ENCODE assay signal across 27 cellular contexts in the genomic region with DNA sequence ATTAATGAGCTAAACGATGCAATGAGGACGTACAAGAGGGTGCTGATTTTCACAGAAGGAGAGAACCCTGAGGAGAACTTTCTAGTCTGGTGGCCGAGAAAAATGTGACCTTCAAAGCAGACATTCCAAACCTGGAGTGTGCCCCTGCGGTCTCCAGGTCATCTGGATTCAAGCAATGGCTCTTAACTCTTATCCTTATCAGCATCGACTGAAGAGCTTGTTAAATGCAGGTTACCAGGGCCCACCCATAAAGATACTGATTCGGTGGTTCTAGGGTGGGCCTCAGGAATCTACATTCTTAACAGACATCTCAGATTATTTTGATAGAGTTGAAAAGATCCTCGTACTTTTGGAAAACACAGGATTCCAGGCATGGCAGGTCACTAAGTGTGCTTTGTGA.
"Had no signal": no experiment of that assay in that cellular context is flagged by ENCODE, and none has a peak within 500 bp of the region (broad histone marks: within the 10 kb centered on the region; RNA-seq: fewer than 3 reads in every experiment).

No MANE protein-coding gene starts in this region.

- FAIRE-seq: kidney had no signal

- DNase-seq: hippocampal formation; kidney; left colon; left lung; lower lobe of right lung; mammary epithelial cell; mesenchymal stem cell; naive B cell; natural killer cell; nephron progenitor cell; occipital lobe; stimulated activated CD4-positive, alpha-beta T cell treated with anti-CD3 and anti-CD28 coated beads, Interleukin-12 subunit alpha, Interleukin-12 subunit beta, amount 100 ng/mL, for 4 hours; stimulated activated CD4-positive, alpha-beta T cell treated with anti-CD3 and anti-CD28 coated beads, Interleukin-15, amount 100 ng/mL, for 24 hours; stimulated activated CD4-positive, alpha-beta T cell treated with anti-CD3 and anti-CD28 coated beads, Interleukin-2, amount 100 ng/mL, for 24 hours; stimulated activated CD4-positive, alpha-beta T cell treated with anti-CD3 and anti-CD28 coated beads, Interleukin-4, amount 100 ng/mL, for 1 hour; stimulated activated naive CD4-positive, alpha-beta T cell; tibial artery; uterus had no signal

- ATAC-seq: left colon, left lung, lower lobe of right lung, natural killer cell had no signal

- H2AFZ ChIP-seq: neural progenitor cell had no signal

- H3K27me3 Mint-ChIP-seq: naive B cell; progenitor cell of endocrine pancreas; stimulated activated naive CD8-positive, alpha-beta T cell treated with anti-CD3 and anti-CD28 coated beads, Interleukin-15, Interleukin-2, amounts not matched to agents 100 ng/mL and 50 ng/mL, for 24 hours had no signal

- H3K36me3 Mint-ChIP-seq: mesothelial cell of epicardium had no signal

- H3K9me3 Mint-ChIP-seq: mesothelial cell of epicardium; natural killer cell; nephron progenitor cell; neural progenitor cell; stimulated activated naive CD8-positive, alpha-beta T cell treated with anti-CD3 and anti-CD28 coated beads, Interleukin-15, Interleukin-2, amounts not matched to agents 100 ng/mL and 50 ng/mL, for 24 hours had no signal

- H3K4me2 ChIP-seq: neural progenitor cell had no signal

- H3K9ac ChIP-seq: neural progenitor cell had no signal

- H3K4me3 ChIP-seq: left lung, lower lobe of right lung, neural progenitor cell, right atrium auricular region, skin epidermis, suprapubic skin, thoracic aorta, tibial artery, uterus had no signal

- H3K27ac Mint-ChIP-seq: natural killer cell; nephron progenitor cell; neural progenitor cell; progenitor cell of endocrine pancreas; stimulated activated naive CD8-positive, alpha-beta T cell treated with anti-CD3 and anti-CD28 coated beads, Interleukin-15, Interleukin-2, amounts not matched to agents 100 ng/mL and 50 ng/mL, for 24 hours had no signal

- H3K9me3 ChIP-seq: left lung, lower lobe of right lung, neutrophil, right atrium auricular region, suprapubic skin, thoracic aorta, tibial artery, uterus had no signal

- H3K4me3 Mint-ChIP-seq: mesothelial cell of epicardium; naive B cell; natural killer cell; nephron progenitor cell; neural progenitor cell; stimulated activated naive CD8-positive, alpha-beta T cell treated with anti-CD3 and anti-CD28 coated beads, Interleukin-15, Interleukin-2, amounts not matched to agents 100 ng/mL and 50 ng/mL, for 24 hours had no signal

- H3K27me3 ChIP-seq: left lung, neural progenitor cell, neutrophil, right atrium auricular region, suprapubic skin, tibial artery, uterus had no signal

- H3K27ac ChIP-seq: left lung, lower lobe of right lung, neural progenitor cell, neutrophil, right atrium auricular region, skin epidermis, suprapubic skin, thoracic aorta, tibial artery, uterus had no signal

- H3K4me1 ChIP-seq: left lung, lower lobe of right lung, right atrium auricular region, suprapubic skin, tibial artery, uterus had no signal

- H3K36me3 ChIP-seq: neural progenitor cell, right atrium auricular region, suprapubic skin, thoracic aorta, uterus had no signal
